Comparison of ENCODE assay signal across 18 cellular contexts in genomic region chr4:163694385-163694784, GRCh38.
DNase-seq lines count a peak whose midpoint lies in the region; ATAC-seq and TF ChIP-seq lines count a peak whose summit lies in the region.
"Had no signal": no experiment of that assay in that cellular context is flagged by ENCODE, and none has a peak within 500 bp of the region (broad histone marks: within the 10 kb centered on the region; RNA-seq: fewer than 3 reads in every experiment).

No MANE protein-coding gene starts in this region.

- peaks cover 0 to 7% (median 2%) of the 10 kb centered on the region in 8 donors for H3K9me3 Mint-ChIP-seq in CD4-positive, alpha-beta memory T cell
- H3K9me3 Mint-ChIP-seq: activated T-helper 17 cell treated with anti-CD3 and anti-CD28 coated beads, Interleukin-2, amount 50 U/mL, for 72 hours had no signal

- H3K27ac ChIP-seq in CD4-positive, alpha-beta memory T cell (ENCODE audit: low read depth, low read length) = no peak overlapping the region
- H3K27ac ChIP-seq: BLaER1, hepatocyte, PC-9, WERI-Rb-1 had no signal

- peaks cover 6 to 8% of the 10 kb centered on the region in 2 donors for H3K27me3 Mint-ChIP-seq in CD4-positive, alpha-beta memory T cell

- H3K4me2 ChIP-seq in skeletal muscle satellite cell (ENCODE audit: low read length) = peak overlapping the region; percentile 62
- H3K4me2 ChIP-seq: BLaER1, hepatocyte, PC-9 had no signal

- H3K36me3 ChIP-seq in skeletal muscle satellite cell (ENCODE audit: insufficient read depth, low read length) = no peaks in the 10 kb centered on the region
- H3K36me3 ChIP-seq in CD4-positive, alpha-beta memory T cell (ENCODE audit: insufficient read depth, low read length) = no peaks in the 10 kb centered on the region
- H3K36me3 ChIP-seq: BLaER1, WERI-Rb-1 had no signal

- DNase-seq in HS-5 (ENCODE audit: low read depth) = peak; percentile 65
- DNase-seq in fibroblast of the aortic adventitia (ENCODE audit: low read depth) = peak; percentile 8
- DNase-seq in activated CD4-positive, alpha-beta T cell treated with anti-CD3 and anti-CD28 coated beads for 48 hours = no peak
- DNase-seq in CD4-positive, alpha-beta memory T cell = no peak
- DNase-seq: activated CD8-positive, alpha-beta memory T cell treated with anti-CD3 and anti-CD28 coated beads for 24 hours; KBM-7; NCI-H1105; NCI-H774; PC-9; stimulated activated CD4-positive, alpha-beta T cell treated with anti-CD3 and anti-CD28 coated beads, Interleukin-4, amount 100 ng/mL, for 24 hours; WERI-Rb-1 had no signal

- no peaks in the 10 kb centered on the region for H3K9me3 ChIP-seq in skeletal muscle satellite cell (replicated peaks; ENCODE audit: low read length)
- H3K9me3 ChIP-seq in CD4-positive, alpha-beta memory T cell (ENCODE audit: control insufficient read depth in 1 of 2, low read length in 2 of 2) = no peaks in the 10 kb centered on the region
- H3K9me3 ChIP-seq: BLaER1 had no signal

- no peak overlapping the region for H3K4me3 Mint-ChIP-seq in CD4-positive, alpha-beta memory T cell
- H3K4me3 Mint-ChIP-seq: activated T-helper 17 cell treated with anti-CD3 and anti-CD28 coated beads, Interleukin-2, amount 50 U/mL, for 72 hours had no signal

- POLR2A ChIA-PET in CD4-positive, alpha-beta memory T cell (lab: Charles Lee; ENCODE audit: partially characterized antibody) = no interaction called here

- peaks cover 0 to 4% of the 10 kb centered on the region in 2 donors for H3K36me3 Mint-ChIP-seq in CD4-positive, alpha-beta memory T cell

- H3K4me3 ChIP-seq in WI38 (ENCODE audit: low read depth, low read length) (peak overlapping the region; percentile 37), fibroblast of the aortic adventitia (ENCODE audit: low read depth, low read length) (no peak overlapping the region), skeletal muscle satellite cell (ENCODE audit: low read length) (peak overlapping the region; percentile 30)
- H3K4me3 ChIP-seq in CD4-positive, alpha-beta memory T cell (ENCODE audit: low read length in 2 of 2) = no peak overlapping the region
- H3K4me3 ChIP-seq: BLaER1, hepatocyte, PC-9 had no signal

- intact Hi-C loops in CD4-positive, alpha-beta memory T cell (cut with micrococcal nuclease) = no loop called here

- H3K4me1 Mint-ChIP-seq in CD4-positive, alpha-beta memory T cell = no peaks in the 10 kb centered on the region
- H3K4me1 Mint-ChIP-seq: activated T-helper 17 cell treated with anti-CD3 and anti-CD28 coated beads, Interleukin-2, amount 50 U/mL, for 72 hours had no signal

- peak overlapping the region; percentile 40 for H3K9ac ChIP-seq in skeletal muscle satellite cell (ENCODE audit: low read depth, low read length)
- H3K9ac ChIP-seq: BLaER1 had no signal

- CTCF ChIA-PET in CD4-positive, alpha-beta memory T cell (lab: Charles Lee; ENCODE audit: partially characterized antibody) = no interaction called here

- H3K27ac Mint-ChIP-seq in CD4-positive, alpha-beta memory T cell = no peak overlapping the region
- H3K27ac Mint-ChIP-seq: activated T-helper 17 cell treated with anti-CD3 and anti-CD28 coated beads, Interleukin-2, amount 50 U/mL, for 72 hours had no signal

- TF ChIP-seq CTCF in WI38 (IDR thresholded peaks at IDR 0.05; ENCODE audit: low read depth, low read length) (no peak), fibroblast of the aortic adventitia (IDR thresholded peaks at IDR 0.05; ENCODE audit: insufficient read depth, low read length) (no peak)

- no peak for ATAC-seq in HG03159 (IDR thresholded peaks at IDR 0.05; ENCODE audit: unreplicated experiment)
- ATAC-seq: activated T-helper 17 cell treated with anti-CD3 and anti-CD28 coated beads, Interleukin-2, amount 50 U/mL, for 72 hours; sciatic nerve had no signal

- H3K4me1 ChIP-seq in skeletal muscle satellite cell (ENCODE audit: control insufficient read depth, insufficient read depth, low read length) = peaks cover 22% of the 10 kb centered on the region
- H3K4me1 ChIP-seq in CD4-positive, alpha-beta memory T cell (ENCODE audit: insufficient read depth, low read length) = no peaks in the 10 kb centered on the region
- H3K4me1 ChIP-seq: BLaER1 had no signal

- no peaks in the 10 kb centered on the region for H3K27me3 ChIP-seq in skeletal muscle satellite cell (ENCODE audit: control insufficient read depth, insufficient read depth, low read length)
- H3K27me3 ChIP-seq in CD4-positive, alpha-beta memory T cell (ENCODE audit: insufficient read depth, low read length) = peaks cover 3% of the 10 kb centered on the region
- H3K27me3 ChIP-seq: BLaER1, hepatocyte had no signal

Comparison
In these comparisons a context has a peak if more than half of its experiments do, and no peak if none do; other contexts are left out.
1. DNase-seq: peak in HS-5 (single experiment) and fibroblast of the aortic adventitia (single experiment); none in activated CD4-positive, alpha-beta T cell treated with anti-CD3 and anti-CD28 coated beads for 48 hours (single experiment) and CD4-positive, alpha-beta memory T cell (0 of 5).
2. H3K4me3 ChIP-seq: peak in WI38 (single experiment) and skeletal muscle satellite cell (single experiment); none in fibroblast of the aortic adventitia (single experiment) and CD4-positive, alpha-beta memory T cell (0 of 2).